ENCODE assay signal across 12 cellular contexts in genomic region chr17:29159286-29159860, GRCh38. TPM values are rescaled to one million over a fixed set of nuclear protein-coding genes. Genes with fewer than 3 reads are reported as not detected.
A peak's percentile ranks its signal among the peaks of the same experiment; 100 is the strongest.
DNase-seq lines count a peak whose midpoint lies in the region; ATAC-seq and TF ChIP-seq lines count a peak whose summit lies in the region.
"Had no signal": no experiment of that assay in that cellular context is flagged by ENCODE, and none has a peak within 500 bp of the region (broad histone marks: within the 10 kb centered on the region; RNA-seq: fewer than 3 reads in every experiment).

No MANE protein-coding gene starts in this region.

- DNase-seq in chondrocyte (ENCODE audit: low spot score) (no peak), neural crest cell (ENCODE audit: low read depth, low spot score) (no peak), HPDE6-E6E7 (ENCODE audit: extremely low spot score) (no peak), iPS-NIHi7 (ENCODE audit: extremely low spot score) (no peak)
- DNase-seq: activated CD4-positive, alpha-beta T cell treated with anti-CD3 and anti-CD28 coated beads for 4 hours; gastrocnemius medialis; NCI-H1436 had no signal

- peak overlapping the region in 3 of 4 donors; percentile 0 to 65 (median 55) for H3K4me3 Mint-ChIP-seq in IgD-negative memory B cell
- H3K4me3 Mint-ChIP-seq in chondrocyte (ENCODE audit: unreplicated experiment): no peak overlapping the region
- no peak overlapping the region for H3K4me3 Mint-ChIP-seq in neural crest cell

- peak overlapping the region in 2 of 3 donors; percentile 49 to 83 for H3K27ac Mint-ChIP-seq in IgD-negative memory B cell
- H3K27ac Mint-ChIP-seq in chondrocyte (ENCODE audit: unreplicated experiment): peak overlapping the region; percentile 73
- peak overlapping the region; percentile 37 for H3K27ac Mint-ChIP-seq in neural crest cell (ENCODE audit: unreplicated experiment)

- H3K36me3 Mint-ChIP-seq in IgD-negative memory B cell (peaks cover 2% of the 10 kb centered on the region), chondrocyte (ENCODE audit: low read depth) (no peaks in the 10 kb centered on the region), neural crest cell (ENCODE audit: low read depth) (no peaks in the 10 kb centered on the region)

- H3K27ac ChIP-seq in C4-2B: peak overlapping the region; percentile 53
- H3K27ac ChIP-seq: gastrocnemius medialis, HL-60 had no signal

- ATAC-seq in HG02852 (IDR thresholded peaks at IDR 0.05; ENCODE audit: unreplicated experiment): no peak
- no peak for ATAC-seq in GM18870 (IDR thresholded peaks at IDR 0.05; ENCODE audit: unreplicated experiment)
- ATAC-seq: gastrocnemius medialis had no signal

- H3K27me3 Mint-ChIP-seq in IgD-negative memory B cell (no peaks in the 10 kb centered on the region), chondrocyte (ENCODE audit: low read depth) (no peaks in the 10 kb centered on the region), neural crest cell (ENCODE audit: low read depth) (no peaks in the 10 kb centered on the region)

- H3K4me1 Mint-ChIP-seq in IgD-negative memory B cell (peaks cover 9 to 18% (median 15%) of the 10 kb centered on the region in 3 donors), chondrocyte (ENCODE audit: low read depth) (peaks cover 87% of the 10 kb centered on the region), neural crest cell (peaks cover 46% of the 10 kb centered on the region)

- H3K9me3 Mint-ChIP-seq in IgD-negative memory B cell (no peaks in the 10 kb centered on the region), chondrocyte (ENCODE audit: low read depth) (no peaks in the 10 kb centered on the region), neural crest cell (no peaks in the 10 kb centered on the region)

- TF ChIP-seq CTCF in C4-2B (conservative IDR thresholded peaks at IDR 0.05): no peak
- TF ChIP-seq CTCF in chondrocyte (IDR thresholded peaks at IDR 0.05): no peak
- TF ChIP-seq CTCF in neural crest cell (conservative IDR thresholded peaks at IDR 0.05): no peak

RNA-seq across cellular contexts. Expression of gene MYO18A, which starts 20.8 kb away (rescaled TPM):
- 39.6 TPM for polyA plus RNA-seq in IgD-negative memory B cell
- total RNA-seq in chondrocyte (24.4 to 30.0 TPM (median 26.1 TPM) in 3 replicates), neural crest cell (43.1 and 48.2 TPM in 2 replicates)

Comparison
In these comparisons a context has a peak if more than half of its experiments do, and no peak if none do; other contexts are left out.
1. H3K4me3 Mint-ChIP-seq: peak in IgD-negative memory B cell (3 of 4); none in chondrocyte (single experiment) and neural crest cell (single experiment).
2. Peak in every context shown above with its lines, with median percentiles within 50 percentile points of each other: H3K27ac Mint-ChIP-seq.